ENCODE assay signal across 11 cellular contexts in genomic region chr2:101793277-101793969, GRCh38.
DNase-seq lines count a peak whose midpoint lies in the region; ATAC-seq and TF ChIP-seq lines count a peak whose summit lies in the region.
"Had no signal": no experiment of that assay in that cellular context is flagged by ENCODE, and none has a peak within 500 bp of the region (broad histone marks: within the 10 kb centered on the region; RNA-seq: fewer than 3 reads in every experiment).

No MANE protein-coding gene starts in this region.

- no peak overlapping the region for H2BK5ac ChIP-seq in IMR-90 (ENCODE audit: low read depth, low read length, poor library complexity, severe bottlenecking)

- H3K9ac ChIP-seq in IMR-90 (ENCODE audit: low read depth, low read length) (no peak overlapping the region), liver (ENCODE audit: low read depth in 1 of 2, low read length in 2 of 2) (no peak overlapping the region)

- peak; percentile 25; the same call in 1 of the 2 replicates for TF ChIP-seq CTCF in IMR-90 (conservative IDR thresholded peaks at IDR 0.05; ENCODE audit: low read depth, low read length)
- TF ChIP-seq CTCF in liver (IDR thresholded peaks at IDR 0.05; ENCODE audit: low read depth, low read length, missing input control): peak; percentile 3

- no peak overlapping the region for H4K91ac ChIP-seq in IMR-90 (ENCODE audit: insufficient read depth, low read depth, low read length)

- H3K4me1 ChIP-seq in IMR-90 (ENCODE audit: control insufficient read depth, insufficient read depth, low read length) (peaks cover 13% of the 10 kb centered on the region), liver (ENCODE audit: control insufficient read depth in 4 of 4, insufficient read depth in 4 of 4, low read length in 3 of 4) (peaks cover 0 to 34% (median 14%) of the 10 kb centered on the region in 4 donors)

- H2AK5ac ChIP-seq in IMR-90 (ENCODE audit: low read depth, low read length): no peak overlapping the region

- H2BK20ac ChIP-seq in IMR-90 (ENCODE audit: low read depth, low read length): no peak overlapping the region

- TF ChIP-seq RAD21 in IMR-90 (IDR thresholded peaks at IDR 0.05; ENCODE audit: low read length): peak; percentile 30; the same call in 1 of the 2 replicates
- peak in 1 of 2 donors; percentile 21 for TF ChIP-seq RAD21 in liver (IDR thresholded peaks at IDR 0.05)

- no peak overlapping the region for H3K4me2 ChIP-seq in IMR-90 (ENCODE audit: low read depth, low read length)

- ATAC-seq in IMR-90 (ENCODE audit: low read depth): no peak
- ATAC-seq in GM21528 (IDR thresholded peaks at IDR 0.05; ENCODE audit: low FRiP score, unreplicated experiment): no peak
- no peak for ATAC-seq in GM21619 (IDR thresholded peaks at IDR 0.05; ENCODE audit: unreplicated experiment)

- H3K27me3 ChIP-seq in IMR-90 (ENCODE audit: control insufficient read depth, insufficient read depth, low read length) (no peaks in the 10 kb centered on the region), liver (ENCODE audit: control insufficient read depth in 4 of 4, insufficient read depth in 4 of 4, low read length in 3 of 4) (no peaks in the 10 kb centered on the region)

- H2AK9ac ChIP-seq in IMR-90 (replicated peaks; ENCODE audit: low read depth, low read length, poor library complexity): no peak overlapping the region

- H3K14ac ChIP-seq in IMR-90 (replicated peaks; ENCODE audit: low read depth, low read length): 0 out of 2 replicates have a peak overlapping the region, but pooled peaks have one; percentile 29

- intact Hi-C loops in IMR-90 (cut with micrococcal nuclease): no loop called here

- TF ChIP-seq POLR2A in IMR-90 (IDR thresholded peaks at IDR 0.05; ENCODE audit: low read depth, low read length): no peak

- H3K9me1 ChIP-seq in IMR-90 (ENCODE audit: insufficient read depth, low read length): peaks cover 22% of the 10 kb centered on the region

- no peaks in the 10 kb centered on the region for H3K9me3 ChIP-seq in IMR-90 (ENCODE audit: control insufficient read depth, insufficient read depth, low read length)
- H3K9me3 ChIP-seq in liver (ENCODE audit: control insufficient read depth in 4 of 4, low read length in 3 of 4): no peaks in the 10 kb centered on the region

- CTCF ChIA-PET in IMR-90 (lab: Yijun Ruan, JAX): no interaction called here

- H3K36me3 ChIP-seq in IMR-90 (ENCODE audit: control insufficient read depth, insufficient read depth, low read length) (peaks cover 6% of the 10 kb centered on the region), liver (ENCODE audit: control insufficient read depth in 4 of 4, insufficient read depth in 3 of 4, low read depth in 1 of 4, low read length in 3 of 4) (no peaks in the 10 kb centered on the region)

- H3K4me3 ChIP-seq in IMR-90 (ENCODE audit: insufficient read depth, low read depth, low read length): no peak overlapping the region
- no peak overlapping the region for H3K4me3 ChIP-seq in liver (ENCODE audit: low read depth in 1 of 3, low read length in 3 of 3)
- H3K4me3 ChIP-seq: lung had no signal

- no peak overlapping the region for H2BK15ac ChIP-seq in IMR-90 (ENCODE audit: low read depth, low read length)

- H3K79me1 ChIP-seq in IMR-90 (ENCODE audit: low read depth in 1 of 2, low read length in 2 of 2): peaks cover 41 to 81% of the 10 kb centered on the region in 2 experiments

- H2BK120ac ChIP-seq in IMR-90 (ENCODE audit: low read depth, low read length): no peak overlapping the region

- DNase-seq in ACHN (peak; percentile 20), IMR-90 (no peak), cerebellar cortex (ENCODE audit: low spot score) (peak; percentile 84), DMS114 treated with DMSO at 0.1 percent for 48 hours (lab: John Stamatoyannopoulos, UW; ENCODE audit: unreplicated experiment) (no peak), HK-2 (ENCODE audit: unreplicated experiment) (no peak)
- DNase-seq: stimulated activated CD4-positive, alpha-beta T cell treated with anti-CD3 and anti-CD28 coated beads, Interleukin-4, amount 100 ng/mL, for 24 hours had no signal

- H3K27ac ChIP-seq in IMR-90 (ENCODE audit: insufficient read depth, low read length) (no peak overlapping the region), liver (ENCODE audit: low read depth in 1 of 2, low read length in 2 of 2) (no peak overlapping the region)
- H3K27ac ChIP-seq: RWPE1 had no signal

- WGBS in IMR-90 (ENCODE audit: extremely low coverage in 2 of 2, insufficient read length in 1 of 2), 2 experiments: no CpG with 5 or more reads among the region's 3 CpGs
- WGBS in liver: 79% methylated on average over 3 of the region's 3 CpGs

- H3K4ac ChIP-seq in IMR-90 (ENCODE audit: low read depth, low read length): no peak overlapping the region

- in situ Hi-C loops in ACHN (cut with HindIII; ENCODE audit: low pct_ligation_motif_present, low pct_unique_long_range_greater_than_20kb, low sequenced_read_pairs) (no loop called here), IMR-90 (cut with MboI; ENCODE audit: low sequenced_read_pairs) (no loop called here)

- H3K18ac ChIP-seq in IMR-90 (ENCODE audit: low read depth, low read length): no peak overlapping the region

- no peak overlapping the region for H4K5ac ChIP-seq in IMR-90 (ENCODE audit: low read depth, low read length)

- H4K20me1 ChIP-seq in IMR-90 (ENCODE audit: insufficient read depth, low read length): peaks cover 78% of the 10 kb centered on the region

- no TSS peak for BruUV-seq in IMR-90 (replicated peaks; lab: Mats Ljungman, UMichigan)

- dilution Hi-C loops in IMR-90 (cut with HindIII; ENCODE audit: low sequenced_read_pairs, unreplicated experiment): no loop called here

- H2AFZ ChIP-seq in IMR-90 (replicated peaks; ENCODE audit: low read length, poor library complexity): no peak overlapping the region

- H3K23ac ChIP-seq in IMR-90 (ENCODE audit: low read depth, low read length): 0 out of 2 replicates have a peak overlapping the region, but pooled peaks have one; percentile 10

- POLR2A ChIA-PET in IMR-90 (lab: Charles Lee; ENCODE audit: unreplicated experiment): no interaction called here

- no peak overlapping the region for H4K8ac ChIP-seq in IMR-90 (ENCODE audit: low read depth in 2 of 2, low read length in 2 of 2)

- no peak overlapping the region for H3K56ac ChIP-seq in IMR-90 (ENCODE audit: extremely low read depth, insufficient read depth, low read length)

TF ChIP-seq in IMR-90, 13 proteins besides CTCF, POLR2A, EP300 and RAD21:
- TF ChIP-seq FOS (IDR thresholded peaks at IDR 0.05; ENCODE audit: low read depth, low read length) (no peak), CHD1 (IDR thresholded peaks at IDR 0.05; ENCODE audit: low read depth, low read length) (no peak), MAFK (IDR thresholded peaks at IDR 0.05; ENCODE audit: low read depth, low read length) (no peak), MXI1 (IDR thresholded peaks at IDR 0.05; ENCODE audit: borderline replicate concordance, low read depth, low read length) (no peak), SMC3 (IDR thresholded peaks at IDR 0.05; ENCODE audit: low read depth, low read length) (0 out of 2 replicates have a peak, but pooled peaks have one; percentile 12), BHLHE40 (IDR thresholded peaks at IDR 0.05; ENCODE audit: low read depth, low read length) (no peak), USF2 (IDR thresholded peaks at IDR 0.05; ENCODE audit: low read depth, low read length) (no peak), ELK1 (IDR thresholded peaks at IDR 0.05; ENCODE audit: borderline replicate concordance, low read depth, low read length) (no peak)
TF ChIP-seq in IMR-90: peak in this region for 1.

TF ChIP-seq in liver, 16 proteins besides CTCF, POLR2A, EP300 and RAD21:
- TF ChIP-seq HNF4A (conservative IDR thresholded peaks at IDR 0.05) (no peak), ZBTB33 (IDR thresholded peaks at IDR 0.05) (no peak), FOXA2 (IDR thresholded peaks at IDR 0.05) (no peak), ATF3 (IDR thresholded peaks at IDR 0.05) (no peak), SP1 (IDR thresholded peaks at IDR 0.05) (no peak)
TF ChIP-seq in liver: peak in this region for 0.

Comparison
In these comparisons a context has a peak if more than half of its experiments do, and no peak if none do; other contexts are left out.
1. DNase-seq: peak in ACHN (single experiment) and cerebellar cortex (single experiment); none in IMR-90 (single experiment), DMS114 treated with DMSO at 0.1 percent for 48 hours (single experiment) and HK-2 (single experiment).